2 cellular contexts compared by ENCODE assay signal in the genomic region with DNA sequence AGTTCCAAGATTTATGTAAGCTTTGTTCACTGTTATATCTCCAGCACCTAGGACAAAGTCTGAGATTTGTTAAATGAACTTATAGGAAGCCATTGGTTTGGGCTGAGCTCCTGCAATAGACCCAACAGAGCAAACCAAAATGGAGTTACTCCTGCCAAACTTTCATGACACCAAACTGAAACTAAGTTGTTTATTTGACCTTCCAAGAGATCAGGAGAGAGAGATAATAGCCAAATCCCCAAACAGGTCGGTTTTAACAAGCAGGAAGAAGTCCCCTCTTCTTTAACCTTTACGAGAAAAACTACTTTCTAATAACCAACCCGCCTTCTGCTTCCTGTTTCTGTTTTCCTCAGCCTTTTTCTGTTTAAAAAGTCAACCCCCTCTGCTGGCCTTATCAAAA.
TF ChIP-seq lines count a peak whose summit lies in the region.

No MANE protein-coding gene starts in this region.

TF ChIP-seq in SK-N-SH treated with all-trans-retinoic acid at 6 μM for 48 hours, 23 proteins besides CTCF, POLR2A, EP300 and RAD21 (continued from another document):
- TF ChIP-seq ZNF565 (CRISPR knock-in tag; conservative IDR thresholded peaks at IDR 0.05; ENCODE audit: low read depth) (no peak), CSDC2 (CRISPR knock-in tag; IDR thresholded peaks at IDR 0.05) (no peak), OSR1 (CRISPR knock-in tag; IDR thresholded peaks at IDR 0.05) (no peak), SNAI2 (CRISPR knock-in tag; IDR thresholded peaks at IDR 0.05) (no peak), ISL1 (CRISPR knock-in tag; IDR thresholded peaks at IDR 0.05) (no peak), RARB (CRISPR knock-in tag; IDR thresholded peaks at IDR 0.05) (no peak), PPARA (CRISPR knock-in tag; IDR thresholded peaks at IDR 0.05; ENCODE audit: borderline replicate concordance) (no peak), ZNF8 (CRISPR knock-in tag; IDR thresholded peaks at IDR 0.05) (no peak), BACH2 (CRISPR knock-in tag; IDR thresholded peaks at IDR 0.05; ENCODE audit: borderline replicate concordance) (no peak), ZFP30 (CRISPR knock-in tag; IDR thresholded peaks at IDR 0.05) (no peak)
- TF ChIP-seq, protein P1, sequence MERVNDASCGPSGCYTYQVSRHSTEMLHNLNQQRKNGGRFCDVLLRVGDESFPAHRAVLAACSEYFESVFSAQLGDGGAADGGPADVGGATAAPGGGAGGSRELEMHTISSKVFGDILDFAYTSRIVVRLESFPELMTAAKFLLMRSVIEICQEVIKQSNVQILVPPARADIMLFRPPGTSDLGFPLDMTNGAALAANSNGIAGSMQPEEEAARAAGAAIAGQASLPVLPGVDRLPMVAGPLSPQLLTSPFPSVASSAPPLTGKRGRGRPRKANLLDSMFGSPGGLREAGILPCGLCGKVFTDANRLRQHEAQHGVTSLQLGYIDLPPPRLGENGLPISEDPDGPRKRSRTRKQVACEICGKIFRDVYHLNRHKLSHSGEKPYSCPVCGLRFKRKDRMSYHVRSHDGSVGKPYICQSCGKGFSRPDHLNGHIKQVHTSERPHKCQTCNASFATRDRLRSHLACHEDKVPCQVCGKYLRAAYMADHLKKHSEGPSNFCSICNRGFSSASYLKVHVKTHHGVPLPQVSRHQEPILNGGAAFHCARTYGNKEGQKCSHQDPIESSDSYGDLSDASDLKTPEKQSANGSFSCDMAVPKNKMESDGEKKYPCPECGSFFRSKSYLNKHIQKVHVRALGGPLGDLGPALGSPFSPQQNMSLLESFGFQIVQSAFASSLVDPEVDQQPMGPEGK (CRISPR knock-in tag; IDR thresholded peaks at IDR 0.05; ENCODE audit: borderline replicate concordance), result no peak
- TF ChIP-seq, protein P2, sequence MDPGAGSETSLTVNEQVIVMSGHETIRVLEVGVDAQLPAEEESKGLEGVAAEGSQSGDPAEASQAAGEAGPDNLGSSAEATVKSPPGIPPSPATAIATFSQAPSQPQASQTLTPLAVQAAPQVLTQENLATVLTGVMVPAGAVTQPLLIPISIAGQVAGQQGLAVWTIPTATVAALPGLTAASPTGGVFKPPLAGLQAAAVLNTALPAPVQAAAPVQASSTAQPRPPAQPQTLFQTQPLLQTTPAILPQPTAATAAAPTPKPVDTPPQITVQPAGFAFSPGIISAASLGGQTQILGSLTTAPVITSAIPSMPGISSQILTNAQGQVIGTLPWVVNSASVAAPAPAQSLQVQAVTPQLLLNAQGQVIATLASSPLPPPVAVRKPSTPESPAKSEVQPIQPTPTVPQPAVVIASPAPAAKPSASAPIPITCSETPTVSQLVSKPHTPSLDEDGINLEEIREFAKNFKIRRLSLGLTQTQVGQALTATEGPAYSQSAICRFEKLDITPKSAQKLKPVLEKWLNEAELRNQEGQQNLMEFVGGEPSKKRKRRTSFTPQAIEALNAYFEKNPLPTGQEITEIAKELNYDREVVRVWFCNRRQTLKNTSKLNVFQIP (CRISPR knock-in tag; IDR thresholded peaks at IDR 0.05; ENCODE audit: borderline replicate concordance, low read depth), result no peak
- TF ChIP-seq, protein P3, sequence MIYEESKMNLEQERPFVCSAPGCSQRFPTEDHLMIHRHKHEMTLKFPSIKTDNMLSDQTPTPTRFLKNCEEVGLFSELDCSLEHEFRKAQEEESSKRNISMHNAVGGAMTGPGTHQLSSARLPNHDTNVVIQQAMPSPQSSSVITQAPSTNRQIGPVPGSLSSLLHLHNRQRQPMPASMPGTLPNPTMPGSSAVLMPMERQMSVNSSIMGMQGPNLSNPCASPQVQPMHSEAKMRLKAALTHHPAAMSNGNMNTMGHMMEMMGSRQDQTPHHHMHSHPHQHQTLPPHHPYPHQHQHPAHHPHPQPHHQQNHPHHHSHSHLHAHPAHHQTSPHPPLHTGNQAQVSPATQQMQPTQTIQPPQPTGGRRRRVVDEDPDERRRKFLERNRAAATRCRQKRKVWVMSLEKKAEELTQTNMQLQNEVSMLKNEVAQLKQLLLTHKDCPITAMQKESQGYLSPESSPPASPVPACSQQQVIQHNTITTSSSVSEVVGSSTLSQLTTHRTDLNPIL (CRISPR knock-in tag; IDR thresholded peaks at IDR 0.05; ENCODE audit: low read depth), result no peak
- TF ChIP-seq, protein P4, sequence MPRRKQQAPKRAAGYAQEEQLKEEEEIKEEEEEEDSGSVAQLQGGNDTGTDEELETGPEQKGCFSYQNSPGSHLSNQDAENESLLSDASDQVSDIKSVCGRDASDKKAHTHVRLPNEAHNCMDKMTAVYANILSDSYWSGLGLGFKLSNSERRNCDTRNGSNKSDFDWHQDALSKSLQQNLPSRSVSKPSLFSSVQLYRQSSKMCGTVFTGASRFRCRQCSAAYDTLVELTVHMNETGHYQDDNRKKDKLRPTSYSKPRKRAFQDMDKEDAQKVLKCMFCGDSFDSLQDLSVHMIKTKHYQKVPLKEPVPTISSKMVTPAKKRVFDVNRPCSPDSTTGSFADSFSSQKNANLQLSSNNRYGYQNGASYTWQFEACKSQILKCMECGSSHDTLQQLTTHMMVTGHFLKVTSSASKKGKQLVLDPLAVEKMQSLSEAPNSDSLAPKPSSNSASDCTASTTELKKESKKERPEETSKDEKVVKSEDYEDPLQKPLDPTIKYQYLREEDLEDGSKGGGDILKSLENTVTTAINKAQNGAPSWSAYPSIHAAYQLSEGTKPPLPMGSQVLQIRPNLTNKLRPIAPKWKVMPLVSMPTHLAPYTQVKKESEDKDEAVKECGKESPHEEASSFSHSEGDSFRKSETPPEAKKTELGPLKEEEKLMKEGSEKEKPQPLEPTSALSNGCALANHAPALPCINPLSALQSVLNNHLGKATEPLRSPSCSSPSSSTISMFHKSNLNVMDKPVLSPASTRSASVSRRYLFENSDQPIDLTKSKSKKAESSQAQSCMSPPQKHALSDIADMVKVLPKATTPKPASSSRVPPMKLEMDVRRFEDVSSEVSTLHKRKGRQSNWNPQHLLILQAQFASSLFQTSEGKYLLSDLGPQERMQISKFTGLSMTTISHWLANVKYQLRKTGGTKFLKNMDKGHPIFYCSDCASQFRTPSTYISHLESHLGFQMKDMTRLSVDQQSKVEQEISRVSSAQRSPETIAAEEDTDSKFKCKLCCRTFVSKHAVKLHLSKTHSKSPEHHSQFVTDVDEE (CRISPR knock-in tag; IDR thresholded peaks at IDR 0.05), result no peak
- TF ChIP-seq, protein P5, sequence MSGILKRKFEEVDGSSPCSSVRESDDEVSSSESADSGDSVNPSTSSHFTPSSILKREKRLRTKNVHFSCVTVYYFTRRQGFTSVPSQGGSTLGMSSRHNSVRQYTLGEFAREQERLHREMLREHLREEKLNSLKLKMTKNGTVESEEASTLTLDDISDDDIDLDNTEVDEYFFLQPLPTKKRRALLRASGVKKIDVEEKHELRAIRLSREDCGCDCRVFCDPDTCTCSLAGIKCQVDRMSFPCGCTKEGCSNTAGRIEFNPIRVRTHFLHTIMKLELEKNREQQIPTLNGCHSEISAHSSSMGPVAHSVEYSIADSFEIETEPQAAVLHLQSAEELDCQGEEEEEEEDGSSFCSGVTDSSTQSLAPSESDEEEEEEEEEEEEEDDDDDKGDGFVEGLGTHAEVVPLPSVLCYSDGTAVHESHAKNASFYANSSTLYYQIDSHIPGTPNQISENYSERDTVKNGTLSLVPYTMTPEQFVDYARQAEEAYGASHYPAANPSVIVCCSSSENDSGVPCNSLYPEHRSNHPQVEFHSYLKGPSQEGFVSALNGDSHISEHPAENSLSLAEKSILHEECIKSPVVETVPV (CRISPR knock-in tag; IDR thresholded peaks at IDR 0.05), result no peak

TF ChIP-seq in GM23338, 12 proteins besides CTCF, POLR2A, EP300 and RAD21:
- TF ChIP-seq, protein P6, sequence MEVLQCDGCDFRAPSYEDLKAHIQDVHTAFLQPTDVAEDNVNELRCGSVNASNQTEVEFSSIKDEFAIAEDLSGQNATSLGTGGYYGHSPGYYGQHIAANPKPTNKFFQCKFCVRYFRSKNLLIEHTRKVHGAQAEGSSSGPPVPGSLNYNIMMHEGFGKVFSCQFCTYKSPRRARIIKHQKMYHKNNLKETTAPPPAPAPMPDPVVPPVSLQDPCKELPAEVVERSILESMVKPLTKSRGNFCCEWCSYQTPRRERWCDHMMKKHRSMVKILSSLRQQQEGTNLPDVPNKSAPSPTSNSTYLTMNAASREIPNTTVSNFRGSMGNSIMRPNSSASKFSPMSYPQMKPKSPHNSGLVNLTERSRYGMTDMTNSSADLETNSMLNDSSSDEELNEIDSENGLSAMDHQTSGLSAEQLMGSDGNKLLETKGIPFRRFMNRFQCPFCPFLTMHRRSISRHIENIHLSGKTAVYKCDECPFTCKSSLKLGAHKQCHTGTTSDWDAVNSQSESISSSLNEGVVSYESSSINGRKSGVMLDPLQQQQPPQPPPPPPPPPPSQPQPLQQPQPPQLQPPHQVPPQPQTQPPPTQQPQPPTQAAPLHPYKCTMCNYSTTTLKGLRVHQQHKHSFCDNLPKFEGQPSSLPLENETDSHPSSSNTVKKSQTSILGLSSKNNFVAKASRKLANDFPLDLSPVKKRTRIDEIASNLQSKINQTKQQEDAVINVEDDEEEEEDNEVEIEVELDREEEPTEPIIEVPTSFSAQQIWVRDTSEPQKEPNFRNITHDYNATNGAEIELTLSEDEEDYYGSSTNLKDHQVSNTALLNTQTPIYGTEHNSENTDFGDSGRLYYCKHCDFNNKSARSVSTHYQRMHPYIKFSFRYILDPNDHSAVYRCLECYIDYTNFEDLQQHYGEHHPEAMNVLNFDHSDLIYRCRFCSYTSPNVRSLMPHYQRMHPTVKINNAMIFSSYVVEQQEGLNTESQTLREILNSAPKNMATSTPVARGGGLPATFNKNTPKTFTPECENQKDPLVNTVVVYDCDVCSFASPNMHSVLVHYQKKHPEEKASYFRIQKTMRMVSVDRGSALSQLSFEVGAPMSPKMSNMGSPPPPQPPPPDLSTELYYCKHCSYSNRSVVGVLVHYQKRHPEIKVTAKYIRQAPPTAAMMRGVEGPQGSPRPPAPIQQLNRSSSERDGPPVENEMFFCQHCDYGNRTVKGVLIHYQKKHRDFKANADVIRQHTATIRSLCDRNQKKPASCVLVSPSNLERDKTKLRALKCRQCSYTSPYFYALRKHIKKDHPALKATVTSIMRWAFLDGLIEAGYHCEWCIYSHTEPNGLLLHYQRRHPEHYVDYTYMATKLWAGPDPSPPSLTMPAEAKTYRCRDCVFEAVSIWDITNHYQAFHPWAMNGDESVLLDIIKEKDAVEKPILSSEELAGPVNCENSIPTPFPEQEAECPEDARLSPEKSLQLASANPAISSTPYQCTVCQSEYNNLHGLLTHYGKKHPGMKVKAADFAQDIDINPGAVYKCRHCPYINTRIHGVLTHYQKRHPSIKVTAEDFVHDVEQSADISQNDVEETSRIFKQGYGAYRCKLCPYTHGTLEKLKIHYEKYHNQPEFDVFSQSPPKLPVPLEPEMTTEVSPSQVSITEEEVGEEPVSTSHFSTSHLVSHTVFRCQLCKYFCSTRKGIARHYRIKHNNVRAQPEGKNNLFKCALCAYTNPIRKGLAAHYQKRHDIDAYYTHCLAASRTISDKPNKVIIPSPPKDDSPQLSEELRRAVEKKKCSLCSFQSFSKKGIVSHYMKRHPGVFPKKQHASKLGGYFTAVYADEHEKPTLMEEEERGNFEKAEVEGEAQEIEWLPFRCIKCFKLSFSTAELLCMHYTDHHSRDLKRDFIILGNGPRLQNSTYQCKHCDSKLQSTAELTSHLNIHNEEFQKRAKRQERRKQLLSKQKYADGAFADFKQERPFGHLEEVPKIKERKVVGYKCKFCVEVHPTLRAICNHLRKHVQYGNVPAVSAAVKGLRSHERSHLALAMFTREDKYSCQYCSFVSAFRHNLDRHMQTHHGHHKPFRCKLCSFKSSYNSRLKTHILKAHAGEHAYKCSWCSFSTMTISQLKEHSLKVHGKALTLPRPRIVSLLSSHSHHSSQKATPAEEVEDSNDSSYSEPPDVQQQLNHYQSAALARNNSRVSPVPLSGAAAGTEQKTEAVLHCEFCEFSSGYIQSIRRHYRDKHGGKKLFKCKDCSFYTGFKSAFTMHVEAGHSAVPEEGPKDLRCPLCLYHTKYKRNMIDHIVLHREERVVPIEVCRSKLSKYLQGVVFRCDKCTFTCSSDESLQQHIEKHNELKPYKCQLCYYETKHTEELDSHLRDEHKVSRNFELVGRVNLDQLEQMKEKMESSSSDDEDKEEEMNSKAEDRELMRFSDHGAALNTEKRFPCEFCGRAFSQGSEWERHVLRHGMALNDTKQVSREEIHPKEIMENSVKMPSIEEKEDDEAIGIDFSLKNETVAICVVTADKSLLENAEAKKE (CRISPR knock-in tag; IDR thresholded peaks at IDR 0.05), result no peak
- TF ChIP-seq, protein P7, sequence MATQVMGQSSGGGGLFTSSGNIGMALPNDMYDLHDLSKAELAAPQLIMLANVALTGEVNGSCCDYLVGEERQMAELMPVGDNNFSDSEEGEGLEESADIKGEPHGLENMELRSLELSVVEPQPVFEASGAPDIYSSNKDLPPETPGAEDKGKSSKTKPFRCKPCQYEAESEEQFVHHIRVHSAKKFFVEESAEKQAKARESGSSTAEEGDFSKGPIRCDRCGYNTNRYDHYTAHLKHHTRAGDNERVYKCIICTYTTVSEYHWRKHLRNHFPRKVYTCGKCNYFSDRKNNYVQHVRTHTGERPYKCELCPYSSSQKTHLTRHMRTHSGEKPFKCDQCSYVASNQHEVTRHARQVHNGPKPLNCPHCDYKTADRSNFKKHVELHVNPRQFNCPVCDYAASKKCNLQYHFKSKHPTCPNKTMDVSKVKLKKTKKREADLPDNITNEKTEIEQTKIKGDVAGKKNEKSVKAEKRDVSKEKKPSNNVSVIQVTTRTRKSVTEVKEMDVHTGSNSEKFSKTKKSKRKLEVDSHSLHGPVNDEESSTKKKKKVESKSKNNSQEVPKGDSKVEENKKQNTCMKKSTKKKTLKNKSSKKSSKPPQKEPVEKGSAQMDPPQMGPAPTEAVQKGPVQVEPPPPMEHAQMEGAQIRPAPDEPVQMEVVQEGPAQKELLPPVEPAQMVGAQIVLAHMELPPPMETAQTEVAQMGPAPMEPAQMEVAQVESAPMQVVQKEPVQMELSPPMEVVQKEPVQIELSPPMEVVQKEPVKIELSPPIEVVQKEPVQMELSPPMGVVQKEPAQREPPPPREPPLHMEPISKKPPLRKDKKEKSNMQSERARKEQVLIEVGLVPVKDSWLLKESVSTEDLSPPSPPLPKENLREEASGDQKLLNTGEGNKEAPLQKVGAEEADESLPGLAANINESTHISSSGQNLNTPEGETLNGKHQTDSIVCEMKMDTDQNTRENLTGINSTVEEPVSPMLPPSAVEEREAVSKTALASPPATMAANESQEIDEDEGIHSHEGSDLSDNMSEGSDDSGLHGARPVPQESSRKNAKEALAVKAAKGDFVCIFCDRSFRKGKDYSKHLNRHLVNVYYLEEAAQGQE (IDR thresholded peaks at IDR 0.05; ENCODE audit: unreplicated experiment), result no peak
